15 cellular contexts compared by ENCODE assay signal in the genomic region with DNA sequence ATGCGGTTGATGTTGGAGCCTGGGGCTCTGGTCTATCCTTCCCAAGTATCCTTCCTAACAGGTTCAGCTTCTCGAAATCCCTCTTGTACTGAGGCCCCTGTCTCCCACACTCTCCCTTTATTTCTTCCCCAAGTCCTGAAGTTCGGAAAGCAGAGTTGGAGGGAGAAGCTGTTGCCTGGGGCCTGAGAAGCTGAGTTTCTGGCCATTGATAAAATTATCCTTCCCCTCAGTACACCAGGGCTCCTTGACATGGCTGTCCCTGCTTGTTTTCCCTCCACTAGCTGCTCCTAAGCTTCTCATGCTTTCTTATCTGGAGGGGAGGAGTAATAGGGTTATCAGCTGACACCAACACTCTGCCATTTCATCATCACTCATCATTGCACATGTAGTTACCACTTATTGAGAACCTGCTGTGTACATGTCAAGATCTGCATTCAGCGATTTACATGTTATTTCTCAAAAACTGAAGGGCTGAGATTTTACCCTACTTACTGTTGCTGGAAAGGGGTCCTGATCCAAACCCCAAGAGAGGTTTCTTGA. TPM values are rescaled to one million over a fixed set of nuclear protein-coding genes. Genes with fewer than 3 reads are reported as not detected.
DNase-seq lines count a peak whose midpoint lies in the region; ATAC-seq and TF ChIP-seq lines count a peak whose summit lies in the region.
"Had no signal": no experiment of that assay in that cellular context is flagged by ENCODE, and none has a peak within 500 bp of the region (broad histone marks: within the 10 kb centered on the region; RNA-seq: fewer than 3 reads in every experiment).

No MANE protein-coding gene starts in this region.

- H2BK5ac ChIP-seq in neuronal stem cell (ENCODE audit: low read length) = no peak overlapping the region

- TF ChIP-seq CTCF in PC-3 (conservative IDR thresholded peaks at IDR 0.05; ENCODE audit: low read depth, low read length) (no peak), dorsolateral prefrontal cortex (IDR thresholded peaks at IDR 0.05 in 54 of 56, conservative IDR thresholded peaks at IDR 0.05 in 2 of 56; ENCODE audit: low read depth in 1 of 56, partially characterized antibody in 56 of 56) (no peak)

- H3K4me2 ChIP-seq in PC-3 (ENCODE audit: low read length) (no peak overlapping the region), neuronal stem cell (ENCODE audit: insufficient read depth, low read length, poor library complexity, severe bottlenecking) (no peak overlapping the region)
- H3K4me2 ChIP-seq: GM23338 had no signal

- no peak for ATAC-seq in PC-3
- no peak for ATAC-seq in GM21619 (IDR thresholded peaks at IDR 0.05; ENCODE audit: unreplicated experiment)
- ATAC-seq: GM23338, HCT116 had no signal

- no peaks in the 10 kb centered on the region for H4K20me1 ChIP-seq in PC-3 (ENCODE audit: low read length)

- no peaks in the 10 kb centered on the region for H3K79me1 ChIP-seq in neuronal stem cell (ENCODE audit: low read depth, low read length)

- no peak overlapping the region for H2BK12ac ChIP-seq in neuronal stem cell (ENCODE audit: low read length)

- POLR2A ChIA-PET in PC-3 (lab: Charles Lee; ENCODE audit: unreplicated experiment) = no interaction called here

- no peaks in the 10 kb centered on the region for H3K36me3 ChIP-seq in PC-3 (ENCODE audit: low read depth, low read length)
- no peaks in the 10 kb centered on the region for H3K36me3 ChIP-seq in neuronal stem cell (replicated peaks in 1 of 2; ENCODE audit: control insufficient read depth in 2 of 2, insufficient read depth in 2 of 2, low read length in 2 of 2)

- H3K4me1 ChIP-seq in PC-3 (ENCODE audit: insufficient read depth, low read length) (peaks cover 10% of the 10 kb centered on the region), neuronal stem cell (ENCODE audit: control insufficient read depth in 2 of 2, insufficient read depth in 1 of 2, low read depth in 1 of 2, low read length in 2 of 2) (peaks cover 0 to 1% of the 10 kb centered on the region in 2 donors)
- H3K4me1 ChIP-seq: Caco-2 had no signal

- no peaks in the 10 kb centered on the region for H3F3A ChIP-seq in PC-3 (ENCODE audit: low read length, unreplicated experiment)

- H3K79me2 ChIP-seq in PC-3 (ENCODE audit: low read length) = no peaks in the 10 kb centered on the region

- no CpG with 5 or more reads among the region's 4 CpGs for WGBS in neuronal stem cell (ENCODE audit: extremely low coverage in 2 of 2, insufficient read length in 2 of 2, insufficient replicate concordance in 1 of 2), 2 donors

- H2AFZ ChIP-seq in PC-3 (ENCODE audit: low read length) (peak overlapping the region; percentile 76; the same call in 1 of the 2 replicates), neuronal stem cell (ENCODE audit: low read length) (peak overlapping the region; percentile 15)
- H2AFZ ChIP-seq: GM23338 had no signal

- H3K4me3 ChIP-seq in PC-3 (ENCODE audit: low read length) (no peak overlapping the region), neuronal stem cell (ENCODE audit: low read length in 2 of 2) (no peak overlapping the region), dorsolateral prefrontal cortex (no peak overlapping the region)
- H3K4me3 ChIP-seq: GM23338 had no signal

- no peak overlapping the region for H4K91ac ChIP-seq in neuronal stem cell (ENCODE audit: low read depth, low read length, poor library complexity)

- no peak overlapping the region for H2AK5ac ChIP-seq in neuronal stem cell (ENCODE audit: low read depth, low read length)

- DNase-seq in NCI-H226 (peak; percentile 26), PC-3 (no peak), amniotic epithelial cell (ENCODE audit: low read depth) (peak; percentile 3), neuronal stem cell (ENCODE audit: low spot score) (no peak), dorsolateral prefrontal cortex (no peak)
- no peak for DNase-seq in stimulated activated naive CD4-positive, alpha-beta T cell treated with Interleukin-2 at 50 U/mL for 16 hours (lab: John Stamatoyannopoulos, UW)
- DNase-seq: C1 segment of cervical spinal cord; Caco-2; CD4-positive, alpha-beta memory T cell; DMS153; DND-41; H9 had no signal

- no peak overlapping the region for H3K4ac ChIP-seq in neuronal stem cell (ENCODE audit: low read length)

- CTCF ChIA-PET in PC-3 (lab: Charles Lee) = no interaction called here

- H3K23ac ChIP-seq in neuronal stem cell (ENCODE audit: low read depth, low read length, poor library complexity) = no peak overlapping the region

- H4K8ac ChIP-seq in neuronal stem cell (ENCODE audit: low read depth, low read length) = no peak overlapping the region

- H3K27ac ChIP-seq in PC-3 (ENCODE audit: low read length) = no peak overlapping the region; the same call in 1 of the 2 replicates
- no peak overlapping the region for H3K27ac ChIP-seq in neuronal stem cell (replicated peaks; ENCODE audit: low read length)
- H3K27ac ChIP-seq in dorsolateral prefrontal cortex = no peak overlapping the region

- no peaks in the 10 kb centered on the region for H3K9me2 ChIP-seq in PC-3 (replicated peaks; ENCODE audit: low read length)

- no TSS peak for BruUV-seq in PC-3 (replicated peaks; lab: Mats Ljungman, UMichigan)

- no peaks in the 10 kb centered on the region for H3K27me3 ChIP-seq in PC-3 (ENCODE audit: low read length)
- H3K27me3 ChIP-seq in neuronal stem cell (ENCODE audit: control insufficient read depth in 3 of 3, insufficient read depth in 3 of 3, low read depth in 1 of 3, low read length in 3 of 3) = no peaks in the 10 kb centered on the region
- H3K27me3 ChIP-seq in dorsolateral prefrontal cortex = peaks cover 0 to 77% (median 28%) of the 10 kb centered on the region in 45 donors

- no peaks in the 10 kb centered on the region for H3K9me3 ChIP-seq in PC-3 (ENCODE audit: low read length)
- H3K9me3 ChIP-seq in neuronal stem cell (replicated peaks in 1 of 2; ENCODE audit: control insufficient read depth in 2 of 2, insufficient read depth in 1 of 2, low read depth in 1 of 2, low read length in 2 of 2) = no peaks in the 10 kb centered on the region
- H3K9me3 ChIP-seq: Caco-2 had no signal

- H3K18ac ChIP-seq in neuronal stem cell (ENCODE audit: low read length) = no peak overlapping the region

- H2BK120ac ChIP-seq in neuronal stem cell (ENCODE audit: low read depth, low read length) = no peak overlapping the region

- no peak overlapping the region for H2BK15ac ChIP-seq in neuronal stem cell (ENCODE audit: low read length)

- no peak overlapping the region for H3K14ac ChIP-seq in neuronal stem cell (ENCODE audit: low read length)

- intact Hi-C loops in PC-3 (cut with micrococcal nuclease) (no loop called here), dorsolateral prefrontal cortex (cut with DNase I) (no loop called here)

- no peak overlapping the region for H3K9ac ChIP-seq in PC-3 (ENCODE audit: low read length)
- H3K9ac ChIP-seq in neuronal stem cell (ENCODE audit: low read depth, low read length, poor library complexity) = no peak overlapping the region

RNA-seq across cellular contexts. Expression of a gene that starts 58.0 kb away (rescaled TPM):
- 21.8 and 28.0 TPM in 2 replicates for total RNA-seq in PC-3 (2014; rRNA removed)
- polyA plus RNA-seq in neuronal stem cell (2013, experiment 1 of 2) = 28.1 TPM
- 26.4 TPM for polyA plus RNA-seq in neuronal stem cell (2013, experiment 2 of 2)
- total RNA-seq in dorsolateral prefrontal cortex = 10 to 100 TPM; 12.6 to 37.6 (median 26.6) TPM

Comparison
In these comparisons a context has a peak if more than half of its experiments do, and no peak if none do; other contexts are left out.
1. DNase-seq: peak in NCI-H226 (single experiment) and amniotic epithelial cell (single experiment); none in PC-3 (single experiment), neuronal stem cell (single experiment), stimulated activated naive CD4-positive, alpha-beta T cell treated with Interleukin-2 at 50 U/mL for 16 hours (single experiment) and dorsolateral prefrontal cortex (0 of 10).